Comparison of ENCODE assay signal across 18 cellular contexts in the genomic region with DNA sequence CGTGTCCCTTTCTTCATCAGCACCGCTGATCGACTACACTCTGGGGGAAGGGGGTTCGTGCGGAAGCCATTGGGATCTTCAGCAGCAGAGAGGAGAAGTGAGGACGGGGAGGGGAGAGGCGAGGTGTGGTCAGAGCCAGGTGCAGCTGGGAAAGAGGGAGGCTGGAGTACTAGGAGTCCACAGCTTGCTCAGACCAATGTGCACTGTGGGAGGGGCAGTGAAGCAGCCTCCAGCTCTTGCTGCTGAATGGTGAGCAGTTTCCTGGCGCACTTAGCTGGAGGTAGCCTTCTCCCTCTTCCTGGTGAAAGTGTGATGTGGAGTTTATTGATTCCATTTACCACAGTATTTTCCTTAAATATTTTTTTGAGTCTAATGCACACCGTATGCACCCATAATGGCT.
"Had no signal": no experiment of that assay in that cellular context is flagged by ENCODE, and none has a peak within 500 bp of the region (broad histone marks: within the 10 kb centered on the region; RNA-seq: fewer than 3 reads in every experiment).

No MANE protein-coding gene starts in this region.

- H3K9me3 ChIP-seq: body of pancreas had no signal

- ATAC-seq: activated CD4-positive, CD25-positive, alpha-beta regulatory T cell treated with anti-CD3 and anti-CD28 coated beads, Interleukin-2, amount 50 U/mL, for 24 hours; activated T-cell treated with anti-CD3 and anti-CD28 coated beads, Interleukin-2, amount 50 U/mL, for 4 hours; body of pancreas; foreskin keratinocyte; left lobe of liver had no signal

- H3K4me1 ChIP-seq: foreskin keratinocyte had no signal

- H3K27me3 ChIP-seq: body of pancreas had no signal

- DNase-seq: activated CD4-positive, alpha-beta T cell treated with anti-CD3 and anti-CD28 coated beads, Interleukin-2, amount 10 ng/mL, durations not matched to agents 7 days and 5 days; activated CD8-positive, alpha-beta memory T cell treated with anti-CD3 and anti-CD28 coated beads, Interleukin-2, amount 50 U/mL, for 4 hours; activated naive CD4-positive, alpha-beta T cell treated with anti-CD3 and anti-CD28 coated beads for 36 hours; activated T-cell treated with anti-CD3 and anti-CD28 coated beads, Interleukin-2, amount 50 U/mL, for 4 hours; body of pancreas; foreskin keratinocyte; hippocampal formation; islet precursor cell; occipital lobe; posterior cingulate gyrus; retina; stimulated activated CD4-positive, alpha-beta T cell treated with anti-CD3 and anti-CD28 coated beads, Interleukin-12 subunit alpha, Interleukin-12 subunit beta, amount 100 ng/mL, for 4 hours; stimulated activated CD4-positive, alpha-beta T cell treated with anti-CD3 and anti-CD28 coated beads, Interleukin-1b, Interleukin-23, amount 100 ng/mL, for 48 hours; stimulated activated CD8-positive, alpha-beta memory T cell treated with anti-CD3 and anti-CD28 coated beads, Interleukin-4, amount 100 ng/mL, for 48 hours; stimulated activated naive CD4-positive, alpha-beta T cell had no signal

- H3K27ac ChIP-seq: body of pancreas, foreskin keratinocyte had no signal

- H3K4me3 ChIP-seq: body of pancreas, lung had no signal
